24 cellular contexts compared by ENCODE assay signal in genomic region chr11:83014951-83015350, GRCh38.
"Had no signal": no experiment of that assay in that cellular context is flagged by ENCODE, and none has a peak within 500 bp of the region (broad histone marks: within the 10 kb centered on the region; RNA-seq: fewer than 3 reads in every experiment).

No MANE protein-coding gene starts in this region.

- H3K27ac ChIP-seq: breast epithelium, esophagus muscularis mucosa, parathyroid adenoma, transverse colon, uterus had no signal

- ATAC-seq: activated T-cell treated with anti-CD3 and anti-CD28 coated beads, Interleukin-2, amount 50 U/mL, for 4 hours; left ventricle myocardium superior; mucosa of descending colon; naive thymus-derived CD4-positive, alpha-beta T cell; sciatic nerve; T-cell had no signal

- H3K27me3 Mint-ChIP-seq: naive thymus-derived CD4-positive, alpha-beta T cell; T-cell had no signal

- H3K27ac Mint-ChIP-seq: activated naive CD4-positive, alpha-beta T cell treated with anti-CD3 and anti-CD28 coated beads, Interleukin-2, amount 10 ng/mL, durations not matched to agents 7 days and 5 days; immature natural killer cell had no signal

- H3K9me3 Mint-ChIP-seq: activated naive CD4-positive, alpha-beta T cell treated with anti-CD3 and anti-CD28 coated beads, Interleukin-2, amount 10 ng/mL, durations not matched to agents 7 days and 5 days; activated T-cell treated with anti-CD3 and anti-CD28 coated beads, Interleukin-2, amount 50 U/mL, for 4 hours; immature natural killer cell had no signal

- H3K4me2 ChIP-seq: smooth muscle cell had no signal

- H3K4me3 ChIP-seq: breast epithelium, esophagus muscularis mucosa, mucosa of descending colon, smooth muscle cell, transverse colon, uterus had no signal

- H3K36me3 Mint-ChIP-seq: activated naive CD4-positive, alpha-beta T cell treated with anti-CD3 and anti-CD28 coated beads, Interleukin-2, amount 10 ng/mL, durations not matched to agents 7 days and 5 days had no signal

- DNase-seq: activated CD4-positive, alpha-beta T cell treated with anti-CD3 and anti-CD28 coated beads, Interleukin-2, amount 50 U/mL, for 1 hour; activated CD8-positive, alpha-beta memory T cell treated with anti-CD3 and anti-CD28 coated beads, Interleukin-2, amount 50 U/mL, for 4 hours; activated effector memory CD4-positive, alpha-beta T cell treated with Interleukin-2 at 50 U/mL for 16 hours; activated naive CD4-positive, alpha-beta T cell treated with anti-CD3 and anti-CD28 coated beads, Interleukin-2, amount 10 ng/mL, durations not matched to agents 7 days and 5 days; activated T-cell treated with anti-CD3 and anti-CD28 coated beads, Interleukin-2, amount 50 U/mL, for 4 hours; cerebellar nuclear complex; effector memory CD4-positive, alpha-beta T cell; immature natural killer cell; kidney glomerular epithelial cell; left ventricle myocardium superior; mesenchymal stem cell; mucosa of descending colon; naive thymus-derived CD4-positive, alpha-beta T cell; stimulated activated CD4-positive, alpha-beta T cell treated with anti-CD3 and anti-CD28 coated beads, Interleukin-4, amount 100 ng/mL, for 4 hours; stimulated activated naive CD4-positive, alpha-beta T cell; T-cell; T-helper 9 cell; transverse colon; uterus had no signal

- H3K9me3 ChIP-seq: breast epithelium, esophagus muscularis mucosa, mucosa of descending colon, transverse colon, uterus had no signal

- H3K79me2 ChIP-seq: parathyroid adenoma had no signal

- H3K4me3 Mint-ChIP-seq: activated naive CD4-positive, alpha-beta T cell treated with anti-CD3 and anti-CD28 coated beads, Interleukin-2, amount 10 ng/mL, durations not matched to agents 7 days and 5 days; activated T-cell treated with anti-CD3 and anti-CD28 coated beads, Interleukin-2, amount 50 U/mL, for 4 hours; immature natural killer cell; T-cell had no signal

- H3K36me3 ChIP-seq: breast epithelium, esophagus muscularis mucosa, transverse colon, uterus had no signal

- H3K4me1 ChIP-seq: breast epithelium, parathyroid adenoma, uterus had no signal

- H3K27me3 ChIP-seq: breast epithelium, esophagus muscularis mucosa, transverse colon, uterus had no signal
